Comparison of ENCODE assay signal across 21 cellular contexts in genomic region chr2:153811516-153811915, GRCh38.
"Had no signal": no experiment of that assay in that cellular context is flagged by ENCODE, and none has a peak within 500 bp of the region (broad histone marks: within the 10 kb centered on the region; RNA-seq: fewer than 3 reads in every experiment).

No MANE protein-coding gene starts in this region.

- H3K9me3 ChIP-seq: breast epithelium, left lung, pancreas, stomach, thoracic aorta, vagina had no signal

- ATAC-seq: activated CD4-positive, alpha-beta T cell treated with anti-CD3 and anti-CD28 coated beads for 36 hours; activated T-cell treated with anti-CD3 and anti-CD28 coated beads, Interleukin-2, amount 50 U/mL, for 4 hours; left lung; pancreas; sciatic nerve; stimulated activated memory B cell treated with anti-CD40 and anti-IgM and Interleukin-4, amounts not matched to agents 10 μg/mL and 1 μg/mL and 100 μg/mL, for 72 hours had no signal

- H3K36me3 ChIP-seq: breast epithelium, left lung, pancreas, stomach, thoracic aorta, vagina had no signal

- FAIRE-seq: pancreas had no signal

- H3K4me3 ChIP-seq: breast epithelium, left lung, pancreas, smooth muscle cell, stomach, thoracic aorta, vagina had no signal

- H3K4me1 ChIP-seq: breast epithelium, left lung, pancreas, stomach, vagina had no signal

- H3K27me3 ChIP-seq: breast epithelium, left lung, pancreas, stomach, vagina had no signal

- H3K27ac ChIP-seq: breast epithelium, epithelial cell of prostate, left lung, pancreas, stomach, thoracic aorta, vagina had no signal

- DNase-seq: activated B cell treated with CpG ODN at 0.5 μM for 24 hours; activated CD4-positive, alpha-beta T cell treated with anti-CD3 and anti-CD28 coated beads for 36 hours; activated CD4-positive, alpha-beta T cell treated with anti-CD3 and anti-CD28 coated beads, Interleukin-2, amount 50 U/mL, for 4 hours; activated CD8-positive, alpha-beta memory T cell treated with anti-CD3 and anti-CD28 coated beads, Interleukin-2, amount 50 U/mL, for 48 hours; activated naive CD4-positive, alpha-beta T cell treated with Interleukin-2 at 50 U/mL for 16 hours; activated naive CD8-positive, alpha-beta T cell treated with anti-CD3 and anti-CD28 coated beads for 36 hours; activated T-cell treated with anti-CD3 and anti-CD28 coated beads, Interleukin-2, amount 50 U/mL, for 4 hours; cerebellar nuclear complex; cortex of kidney; left lung; pancreas; stimulated activated CD4-positive, alpha-beta T cell treated with anti-CD3 and anti-CD28 coated beads, Interleukin-15, amount 100 ng/mL, for 24 hours; stomach; T1000 had no signal
